17 cellular contexts compared by ENCODE assay signal in the genomic region with DNA sequence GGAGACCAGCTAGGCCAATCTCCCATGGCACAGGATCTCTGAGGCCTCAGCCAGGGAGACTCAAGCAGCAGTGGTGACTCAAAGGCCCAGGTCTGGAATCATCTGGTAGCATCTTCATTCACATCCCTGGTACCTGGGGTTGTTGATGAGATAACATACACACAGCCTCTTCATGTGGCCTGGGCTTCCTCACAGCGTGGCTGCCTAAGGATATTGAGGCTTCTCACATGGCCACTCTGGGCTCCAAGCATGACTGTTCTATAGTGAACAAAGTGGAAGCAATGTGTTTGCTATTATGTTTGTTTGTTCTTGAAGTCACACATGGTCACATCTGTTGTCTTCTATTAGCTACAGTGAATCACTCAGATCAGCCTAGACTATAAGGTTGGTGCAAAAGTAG.
DNase-seq lines count a peak whose midpoint lies in the region; ATAC-seq, FAIRE-seq and TF ChIP-seq lines count a peak whose summit lies in the region.
"Had no signal": no experiment of that assay in that cellular context is flagged by ENCODE, and none has a peak within 500 bp of the region (broad histone marks: within the 10 kb centered on the region; RNA-seq: fewer than 3 reads in every experiment).

No MANE protein-coding gene starts in this region.

- no peaks in the 10 kb centered on the region for H3K9me3 ChIP-seq in CD4-positive, alpha-beta memory T cell (ENCODE audit: control insufficient read depth in 1 of 2, low read length in 2 of 2)
- H3K9me3 ChIP-seq in GM12878 (replicated peaks; ENCODE audit: control insufficient read depth, insufficient read depth, low read length): no peaks in the 10 kb centered on the region; the same call in none of the 3 replicates
- H3K9me3 ChIP-seq: BLaER1 had no signal

- TF ChIP-seq RAD21 in GM12878 (IDR thresholded peaks at IDR 0.05; ENCODE audit: insufficient read depth, low read depth, low read length): no peak

- peak; percentile 31 for DNase-seq in activated CD4-positive, alpha-beta T cell treated with anti-CD3 and anti-CD28 coated beads, Interleukin-2, amount 10 ng/mL, durations not matched to agents 7 days and 5 days
- no peak for DNase-seq in activated CD4-positive, alpha-beta T cell treated with anti-CD3 and anti-CD28 coated beads, Interleukin-2, amount 50 U/mL, for 1 hour
- DNase-seq in CD4-positive, alpha-beta memory T cell: no peak
- DNase-seq in GM12878 (ENCODE audit: low read depth, low spot score) (no peak), cerebellar cortex (ENCODE audit: low spot score) (no peak)
- DNase-seq: GDM1, GM23248, NCI-H1417, NCI-H187 treated with DMSO at 0.1 percent for 48 hours, NCI-H526 treated with DMSO at 0.1 percent for 48 hours had no signal

- H3K36me3 ChIP-seq in CD4-positive, alpha-beta memory T cell (ENCODE audit: insufficient read depth, low read length): no peaks in the 10 kb centered on the region
- no peaks in the 10 kb centered on the region for H3K36me3 ChIP-seq in GM12878 (ENCODE audit: control insufficient read depth in 2 of 2, insufficient read depth in 2 of 2, low read length in 1 of 2)
- H3K36me3 ChIP-seq: BLaER1 had no signal

- intact Hi-C loops in CD4-positive, alpha-beta memory T cell (cut with micrococcal nuclease): no loop called here
- intact Hi-C loops in GM12878 (cut with micrococcal nuclease; ENCODE audit: unreplicated experiment): loop anchor here (10.0 kb wide), 2 partner anchors 163 to 207 kb away; no protein-coding TSS in a partner anchor

- no peak overlapping the region for H3K27ac ChIP-seq in CD4-positive, alpha-beta memory T cell (ENCODE audit: low read depth, low read length)
- H3K27ac ChIP-seq in GM12878 (ENCODE audit: control insufficient read depth, insufficient read depth): no peak overlapping the region
- H3K27ac ChIP-seq: BLaER1, GM23248 had no signal

- H3K27me3 ChIP-seq in CD4-positive, alpha-beta memory T cell (ENCODE audit: insufficient read depth, low read length): no peaks in the 10 kb centered on the region
- H3K27me3 ChIP-seq in GM12878 (replicated peaks in 1 of 2; ENCODE audit: control insufficient read depth in 2 of 2, insufficient read depth in 2 of 2, low read length in 1 of 2): no peaks in the 10 kb centered on the region
- H3K27me3 ChIP-seq: BLaER1 had no signal

- H3K4me3 Mint-ChIP-seq in activated CD4-positive, alpha-beta T cell treated with anti-CD3 and anti-CD28 coated beads, Interleukin-2, amount 10 ng/mL, durations not matched to agents 7 days and 5 days: no peak overlapping the region
- H3K4me3 Mint-ChIP-seq in CD4-positive, alpha-beta memory T cell: peak overlapping the region in 2 of 8 donors; percentile 6 to 13
- no peak overlapping the region for H3K4me3 Mint-ChIP-seq in T-helper 1 cell treated with Interleukin-12 subunit alpha and Interleukin-12 subunit beta and Interleukin-4 antibody, amounts not matched to agents 30 μg/mL and 1 μg/mL, for 36 hours

- SMC1A ChIA-PET in GM12878 (lab: Charles Lee; ENCODE audit: uncharacterized antibody, unreplicated experiment): interaction anchor here (0.7 to 12.1 kb wide), 14 partner anchors 10 to 80 kb away, joined by 3 to 115 read pairs (median 8); no protein-coding TSS in a partner anchor

- H3K27me3 Mint-ChIP-seq in activated CD4-positive, alpha-beta T cell treated with anti-CD3 and anti-CD28 coated beads, Interleukin-2, amount 10 ng/mL, durations not matched to agents 7 days and 5 days: no peaks in the 10 kb centered on the region
- H3K27me3 Mint-ChIP-seq in CD4-positive, alpha-beta memory T cell: peaks cover 0 to 1% of the 10 kb centered on the region in 2 donors
- H3K27me3 Mint-ChIP-seq in T-helper 1 cell treated with Interleukin-12 subunit alpha and Interleukin-12 subunit beta and Interleukin-4 antibody, amounts not matched to agents 30 μg/mL and 1 μg/mL, for 36 hours (ENCODE audit: low read depth): peaks cover 4% of the 10 kb centered on the region

- no peak overlapping the region for H3K9ac ChIP-seq in GM12878 (ENCODE audit: control insufficient read depth, insufficient read depth, low read length)
- H3K9ac ChIP-seq: BLaER1, GM23248 had no signal

- POLR2A ChIA-PET in activated CD4-positive, alpha-beta T cell treated with anti-CD3 and anti-CD28 coated beads, Interleukin-2, amount 10 ng/mL, durations not matched to agents 7 days and 5 days (lab: Charles Lee): no interaction called here
- POLR2A ChIA-PET in CD4-positive, alpha-beta memory T cell (lab: Charles Lee; ENCODE audit: partially characterized antibody): interaction anchor here (1.6 kb wide), 1 partner anchor 27 kb away, joined by 4 read pairs; no protein-coding TSS in a partner anchor
- POLR2A ChIA-PET in GM12878 (lab: Charles Lee): interaction anchor here (0.5 to 3.8 kb wide), 4 partner anchors 12 to 75 kb away, joined by 3 to 16 read pairs (median 9); no protein-coding TSS in a partner anchor

- no peak overlapping the region for H2AFZ ChIP-seq in GM12878 (ENCODE audit: control insufficient read depth, low read depth, low read length)
- H2AFZ ChIP-seq: GM23248 had no signal

- H4K20me1 ChIP-seq in GM12878 (ENCODE audit: control insufficient read depth, insufficient read depth): no peaks in the 10 kb centered on the region
- H4K20me1 ChIP-seq: BLaER1 had no signal

- H3K27ac Mint-ChIP-seq in activated CD4-positive, alpha-beta T cell treated with anti-CD3 and anti-CD28 coated beads, Interleukin-2, amount 10 ng/mL, durations not matched to agents 7 days and 5 days: no peak overlapping the region
- H3K27ac Mint-ChIP-seq in CD4-positive, alpha-beta memory T cell: peak overlapping the region in 4 of 7 donors; percentile 2 to 81 (median 40)
- peak overlapping the region; percentile 53 for H3K27ac Mint-ChIP-seq in T-helper 1 cell treated with Interleukin-12 subunit alpha and Interleukin-12 subunit beta and Interleukin-4 antibody, amounts not matched to agents 30 μg/mL and 1 μg/mL, for 36 hours

- no peak for ATAC-seq in GM12878
- no peak for ATAC-seq in GM19023 (IDR thresholded peaks at IDR 0.05; ENCODE audit: unreplicated experiment)
- ATAC-seq in HG02870 (IDR thresholded peaks at IDR 0.05; ENCODE audit: unreplicated experiment): no peak

- H3K4me2 ChIP-seq in GM12878 (ENCODE audit: control insufficient read depth, insufficient read depth): no peak overlapping the region
- H3K4me2 ChIP-seq: BLaER1 had no signal

- no peak for TF ChIP-seq POLR2A in GM12878 (IDR thresholded peaks at IDR 0.05; ENCODE audit: low read depth, low read length)

- 0% methylated on average over 1 of the region's 1 CpG for WGBS in GM12878 (ENCODE audit: insufficient coverage, insufficient replicate concordance, low lambda C conversion rate, missing lambda C conversion rate)

- TF ChIP-seq CTCF in GM12878 (IDR thresholded peaks at IDR 0.05 in 2 of 3, conservative IDR thresholded peaks at IDR 0.05 in 1 of 3; ENCODE audit: control insufficient read depth in 2 of 3, extremely low read depth in 1 of 3, insufficient read depth in 1 of 3, low read depth in 3 of 3, low read length in 3 of 3): no peak

- no TSS peak for BruUV-seq in GM12878 (replicated peaks; lab: Mats Ljungman, UMichigan)

- peaks cover 54% of the 10 kb centered on the region for H3K4me1 Mint-ChIP-seq in activated CD4-positive, alpha-beta T cell treated with anti-CD3 and anti-CD28 coated beads, Interleukin-2, amount 10 ng/mL, durations not matched to agents 7 days and 5 days
- H3K4me1 Mint-ChIP-seq in CD4-positive, alpha-beta memory T cell: peaks cover 39 to 61% (median 49%) of the 10 kb centered on the region in 4 donors
- H3K4me1 Mint-ChIP-seq in T-helper 1 cell treated with Interleukin-12 subunit alpha and Interleukin-12 subunit beta and Interleukin-4 antibody, amounts not matched to agents 30 μg/mL and 1 μg/mL, for 36 hours (ENCODE audit: low read depth): peaks cover 45% of the 10 kb centered on the region

- peaks cover 26% of the 10 kb centered on the region for H3K36me3 Mint-ChIP-seq in activated CD4-positive, alpha-beta T cell treated with anti-CD3 and anti-CD28 coated beads, Interleukin-2, amount 10 ng/mL, durations not matched to agents 7 days and 5 days (ENCODE audit: low read depth)
- H3K36me3 Mint-ChIP-seq in CD4-positive, alpha-beta memory T cell: peaks cover 0 to 8% of the 10 kb centered on the region in 2 donors
- H3K36me3 Mint-ChIP-seq in T-helper 1 cell treated with Interleukin-12 subunit alpha and Interleukin-12 subunit beta and Interleukin-4 antibody, amounts not matched to agents 30 μg/mL and 1 μg/mL, for 36 hours (ENCODE audit: low read depth): peaks cover 14% of the 10 kb centered on the region

- in situ Hi-C loops in GM12878 (cut with MboI): no loop called here

- H3K4me3 ChIP-seq in CD4-positive, alpha-beta memory T cell (ENCODE audit: low read length in 2 of 2): no peak overlapping the region
- no peak overlapping the region for H3K4me3 ChIP-seq in GM12878
- H3K4me3 ChIP-seq: BLaER1, GM23248 had no signal

- no peaks in the 10 kb centered on the region for H3K79me2 ChIP-seq in GM12878 (ENCODE audit: control insufficient read depth, insufficient read depth, low read length)

- FAIRE-seq in GM12878 (lab: Jason Lieb, UNC): no peak
- FAIRE-seq: A204.1, GM12891, GM18507 had no signal

- CTCF ChIA-PET in activated CD4-positive, alpha-beta T cell treated with anti-CD3 and anti-CD28 coated beads, Interleukin-2, amount 10 ng/mL, durations not matched to agents 7 days and 5 days (lab: Charles Lee): interaction anchor here (1.2 kb wide), 1 partner anchor 10 kb away, joined by 5 read pairs; no protein-coding TSS in a partner anchor
- CTCF ChIA-PET in CD4-positive, alpha-beta memory T cell (lab: Charles Lee; ENCODE audit: partially characterized antibody): interaction anchor here (1.5 kb wide), 2 partner anchors 24 to 597 kb away, joined by 3 read pairs; no protein-coding TSS in a partner anchor
- CTCF ChIA-PET in GM12878 (lab: Yijun Ruan, JAX): interaction anchor here (1.3 to 3.1 kb wide), 5 partner anchors 76 to 196 kb away, joined by 4 to 13 read pairs (median 8); no protein-coding TSS in a partner anchor

- peaks cover 19% of the 10 kb centered on the region for H3K9me3 Mint-ChIP-seq in activated CD4-positive, alpha-beta T cell treated with anti-CD3 and anti-CD28 coated beads, Interleukin-2, amount 10 ng/mL, durations not matched to agents 7 days and 5 days
- H3K9me3 Mint-ChIP-seq in CD4-positive, alpha-beta memory T cell: peaks cover 0 to 8% (median under 1%) of the 10 kb centered on the region in 8 donors
- peaks cover 15% of the 10 kb centered on the region for H3K9me3 Mint-ChIP-seq in T-helper 1 cell treated with Interleukin-12 subunit alpha and Interleukin-12 subunit beta and Interleukin-4 antibody, amounts not matched to agents 30 μg/mL and 1 μg/mL, for 36 hours

- TF ChIP-seq EP300 in GM12878 (IDR thresholded peaks at IDR 0.05; ENCODE audit: borderline replicate concordance in 1 of 2, control insufficient read depth in 1 of 2, low read depth in 2 of 2, low read length in 2 of 2): no peak

- RAD21 ChIA-PET in GM12878 (lab: Charles Lee; ENCODE audit: unreplicated experiment): interaction anchor here (1.5 to 14.3 kb wide), 4 partner anchors 20 to 206 kb away, joined by 3 to 214 read pairs (median 12); no protein-coding TSS in a partner anchor

- H3K4me1 ChIP-seq in CD4-positive, alpha-beta memory T cell (ENCODE audit: insufficient read depth, low read length): peaks cover 44% of the 10 kb centered on the region
- peaks cover 33% of the 10 kb centered on the region for H3K4me1 ChIP-seq in GM12878 (ENCODE audit: control insufficient read depth, insufficient read depth, low read length)
- H3K4me1 ChIP-seq: BLaER1 had no signal
